33 cellular contexts compared by ENCODE assay signal in genomic region chr19:30677702-30678101, GRCh38.
DNase-seq lines count a peak whose midpoint lies in the region; TF ChIP-seq lines count a peak whose summit lies in the region.
"Had no signal": no experiment of that assay in that cellular context is flagged by ENCODE, and none has a peak within 500 bp of the region (broad histone marks: within the 10 kb centered on the region; RNA-seq: fewer than 3 reads in every experiment).

No MANE protein-coding gene starts in this region.

- H3K4me3 Mint-ChIP-seq in CD14-positive monocyte = no peak overlapping the region
- H3K4me3 Mint-ChIP-seq in neural progenitor cell = no peak overlapping the region
- H3K4me3 Mint-ChIP-seq: B cell; CD4-positive, alpha-beta memory T cell; CD4-positive, alpha-beta T cell; CD4-positive, CD25-positive, alpha-beta regulatory T cell; CD8-positive, alpha-beta memory T cell; CD8-positive, alpha-beta T cell had no signal

- H3K36me3 Mint-ChIP-seq in CD14-positive monocyte (no peaks in the 10 kb centered on the region), neural progenitor cell (no peaks in the 10 kb centered on the region)
- H3K36me3 Mint-ChIP-seq: CD4-positive, alpha-beta memory T cell; CD4-positive, CD25-positive, alpha-beta regulatory T cell; CD8-positive, alpha-beta memory T cell; CD8-positive, alpha-beta T cell had no signal

- peak; percentile 35 for DNase-seq in CD14-positive monocyte (ENCODE audit: low spot score)
- DNase-seq in mesenteric fat pad (ENCODE audit: low spot score) = peak; percentile 60
- DNase-seq in neural progenitor cell (ENCODE audit: low spot score) = no peak
- no peak for DNase-seq in NCI-H2196 treated with DMSO at 0.1 percent for 48 hours (lab: John Stamatoyannopoulos, UW; ENCODE audit: unreplicated experiment)
- no peak for DNase-seq in medulla oblongata (ENCODE audit: extremely low spot score)
- no peak for DNase-seq in COLO668 (lab: John Stamatoyannopoulos, UW; ENCODE audit: unreplicated experiment)
- DNase-seq in NCI-H69 (lab: John Stamatoyannopoulos, UW) = no peak
- DNase-seq: 8988T; ACHN; AML-193; BE2C; C1 segment of cervical spinal cord; Calu3; CD4-positive, alpha-beta memory T cell; CD4-positive, alpha-beta T cell; CD4-positive, CD25-positive, alpha-beta regulatory T cell; CD8-positive, alpha-beta memory T cell; CD8-positive, alpha-beta T cell; COR-L47; DMS 273 treated with DMSO at 0.1 percent for 48 hours; DMS153; DMS53; DMS79; DMS79 treated with DMSO at 0.1 percent for 48 hours; DND-41; EL had no signal

- no peaks in the 10 kb centered on the region for H3K36me3 ChIP-seq in neural progenitor cell
- H3K36me3 ChIP-seq: BE2C; BLaER1; BLaER1 treated with 17β-estradiol and CSF1 and Interleukin-3, amounts not matched to agents 10 nM and 100 nM had no signal

- H2AFZ ChIP-seq in neural progenitor cell (replicated peaks) = no peak overlapping the region

- peaks cover 10 to 14% (median 12%) of the 10 kb centered on the region in 3 donors for H3K27me3 Mint-ChIP-seq in CD14-positive monocyte (ENCODE audit: low read depth in 3 of 3)
- no peaks in the 10 kb centered on the region for H3K27me3 Mint-ChIP-seq in neural progenitor cell (ENCODE audit: insufficient read depth, low read depth)
- H3K27me3 Mint-ChIP-seq: B cell had no signal

- no peak overlapping the region for H3K4me3 ChIP-seq in neural progenitor cell
- H3K4me3 ChIP-seq: A549; BLaER1; BLaER1 treated with 17β-estradiol and CSF1 and Interleukin-3, amounts not matched to agents 10 nM and 100 nM had no signal

- no peak for TF ChIP-seq CTCF in C4-2B (conservative IDR thresholded peaks at IDR 0.05)
- no peak for TF ChIP-seq CTCF in CD14-positive monocyte (IDR thresholded peaks at IDR 0.05)
- no peak for TF ChIP-seq CTCF in neural progenitor cell (IDR thresholded peaks at IDR 0.05)

- H3K9me3 ChIP-seq in neural progenitor cell (ENCODE audit: low read depth) = no peaks in the 10 kb centered on the region
- H3K9me3 ChIP-seq: A549; BE2C; BLaER1; BLaER1 treated with 17β-estradiol and CSF1 and Interleukin-3, amounts not matched to agents 10 nM and 100 nM; Caco-2 had no signal

- H3K4me1 Mint-ChIP-seq in CD14-positive monocyte (no peaks in the 10 kb centered on the region), neural progenitor cell (peaks cover 10% of the 10 kb centered on the region)
- H3K4me1 Mint-ChIP-seq: B cell; CD4-positive, alpha-beta memory T cell; CD8-positive, alpha-beta memory T cell had no signal

- H3K27ac Mint-ChIP-seq in CD14-positive monocyte (no peak overlapping the region), neural progenitor cell (peak overlapping the region; percentile 50)
- H3K27ac Mint-ChIP-seq: B cell; CD4-positive, alpha-beta memory T cell; CD4-positive, alpha-beta T cell; CD4-positive, CD25-positive, alpha-beta regulatory T cell; CD8-positive, alpha-beta memory T cell; CD8-positive, alpha-beta T cell had no signal

- no peaks in the 10 kb centered on the region for H3K27me3 ChIP-seq in neural progenitor cell
- H3K27me3 ChIP-seq: BE2C; BLaER1; BLaER1 treated with 17β-estradiol and CSF1 and Interleukin-3, amounts not matched to agents 10 nM and 100 nM had no signal

- peaks cover 6% of the 10 kb centered on the region for H3K4me1 ChIP-seq in neural progenitor cell
- H3K4me1 ChIP-seq: BLaER1; BLaER1 treated with 17β-estradiol and CSF1 and Interleukin-3, amounts not matched to agents 10 nM and 100 nM; Caco-2 had no signal

- H3K27ac ChIP-seq in C4-2B (0 out of 2 replicates have a peak overlapping the region, but pooled peaks have one; percentile 3), neural progenitor cell (no peak overlapping the region)
- H3K27ac ChIP-seq: 22Rv1; A549; BLaER1; BLaER1 treated with 17β-estradiol and CSF1 and Interleukin-3, amounts not matched to agents 10 nM and 100 nM had no signal

- no peaks in the 10 kb centered on the region for H4K20me1 ChIP-seq in neural progenitor cell (ENCODE audit: low read depth)
- H4K20me1 ChIP-seq: BLaER1 had no signal

- intact Hi-C loops in CD14-positive monocyte (cut with micrococcal nuclease) = no loop called here

- no peaks in the 10 kb centered on the region for H3K79me2 ChIP-seq in neural progenitor cell (ENCODE audit: low read depth)

- no peak overlapping the region for H3K9ac ChIP-seq in neural progenitor cell
- H3K9ac ChIP-seq: BLaER1; BLaER1 treated with 17β-estradiol and CSF1 and Interleukin-3, amounts not matched to agents 10 nM and 100 nM had no signal

- H3K4me2 ChIP-seq in neural progenitor cell = no peak overlapping the region
- H3K4me2 ChIP-seq: A549; BLaER1; BLaER1 treated with 17β-estradiol and CSF1 and Interleukin-3, amounts not matched to agents 10 nM and 100 nM had no signal

- no peaks in the 10 kb centered on the region for H3F3A ChIP-seq in neural progenitor cell (ENCODE audit: low read depth)

- no peaks in the 10 kb centered on the region for H3K9me3 Mint-ChIP-seq in CD14-positive monocyte
- no peaks in the 10 kb centered on the region for H3K9me3 Mint-ChIP-seq in neural progenitor cell
- H3K9me3 Mint-ChIP-seq: CD4-positive, alpha-beta T cell; CD4-positive, CD25-positive, alpha-beta regulatory T cell; CD8-positive, alpha-beta memory T cell; CD8-positive, alpha-beta T cell had no signal

Comparison
In these comparisons a context has a peak if more than half of its experiments do, and no peak if none do; other contexts are left out.
1. DNase-seq: peak in CD14-positive monocyte (single experiment) and mesenteric fat pad (single experiment); none in neural progenitor cell (single experiment), NCI-H2196 treated with DMSO at 0.1 percent for 48 hours (single experiment), medulla oblongata (single experiment), COLO668 (single experiment) and NCI-H69 (single experiment).